Comparison of ENCODE assay signal across 12 cellular contexts in the genomic region with DNA sequence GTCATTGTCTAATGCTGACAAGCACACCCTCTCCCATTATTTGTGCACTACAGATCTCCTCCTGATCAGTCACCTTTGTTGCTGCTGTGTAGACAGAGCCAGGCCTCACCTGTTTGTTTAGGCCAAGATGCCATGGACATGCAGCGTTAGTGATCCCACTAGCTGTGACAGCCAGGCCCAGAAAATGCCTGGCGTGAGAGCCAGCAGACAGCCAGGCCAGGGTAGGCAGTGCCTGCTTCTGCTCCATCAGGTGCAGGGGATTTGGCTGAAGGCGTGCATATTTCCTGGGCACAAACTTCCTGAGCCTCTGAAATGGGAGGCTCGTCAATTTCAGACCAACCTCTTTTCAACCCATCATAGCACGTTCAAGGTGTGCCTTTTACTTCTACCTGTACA. TPM values are rescaled to one million over a fixed set of nuclear protein-coding genes. Genes with fewer than 3 reads are reported as not detected.
DNase-seq lines count a peak whose midpoint lies in the region; ATAC-seq and TF ChIP-seq lines count a peak whose summit lies in the region.
"Had no signal": no experiment of that assay in that cellular context is flagged by ENCODE, and none has a peak within 500 bp of the region (broad histone marks: within the 10 kb centered on the region; RNA-seq: fewer than 3 reads in every experiment).

No MANE protein-coding gene starts in this region.

- no peaks in the 10 kb centered on the region for H3K36me3 ChIP-seq in CD8-positive, alpha-beta T cell (ENCODE audit: insufficient read depth, low read length)

- CTCF ChIA-PET in CD8-positive, alpha-beta T cell (lab: Charles Lee): no interaction called here

- no peaks in the 10 kb centered on the region for H3K9me3 Mint-ChIP-seq in CD8-positive, alpha-beta T cell
- H3K9me3 Mint-ChIP-seq in activated naive CD8-positive, alpha-beta T cell (ENCODE audit: low read depth): no peaks in the 10 kb centered on the region
- no peaks in the 10 kb centered on the region for H3K9me3 Mint-ChIP-seq in nephron

- H3K27me3 Mint-ChIP-seq in CD8-positive, alpha-beta T cell (ENCODE audit: low read depth): no peaks in the 10 kb centered on the region
- no peaks in the 10 kb centered on the region for H3K27me3 Mint-ChIP-seq in activated naive CD8-positive, alpha-beta T cell
- H3K27me3 Mint-ChIP-seq in nephron (ENCODE audit: low read depth): no peaks in the 10 kb centered on the region

- no peaks in the 10 kb centered on the region for H3K9me3 ChIP-seq in CD8-positive, alpha-beta T cell (ENCODE audit: low read length)

- H3K4me1 ChIP-seq in CD8-positive, alpha-beta T cell (ENCODE audit: insufficient read depth, low read length): peaks cover 13% of the 10 kb centered on the region

- TF ChIP-seq CTCF in CD8-positive, alpha-beta T cell (IDR thresholded peaks at IDR 0.05): no peak
- TF ChIP-seq CTCF in nephron (IDR thresholded peaks at IDR 0.05; ENCODE audit: unreplicated experiment in 3 of 3): no peak

- H3K36me3 Mint-ChIP-seq in CD8-positive, alpha-beta T cell: peaks cover 52% of the 10 kb centered on the region
- H3K36me3 Mint-ChIP-seq in activated naive CD8-positive, alpha-beta T cell: no peaks in the 10 kb centered on the region
- peaks cover 39% of the 10 kb centered on the region for H3K36me3 Mint-ChIP-seq in nephron (ENCODE audit: low read depth)

- H3K27ac ChIP-seq in CD8-positive, alpha-beta T cell (ENCODE audit: low read depth, low read length): no peak overlapping the region

- no peak for DNase-seq in CD8-positive, alpha-beta T cell
- no peak for DNase-seq in NCI-H2227 treated with DMSO at 0.1 percent for 48 hours (lab: John Stamatoyannopoulos, UW)
- DNase-seq in GM19238 (ENCODE audit: insufficient read length, low spot score): no peak
- DNase-seq: NCI-H1048, T1000 had no signal

- POLR2A ChIA-PET in CD8-positive, alpha-beta T cell (lab: Charles Lee): no interaction called here

- intact Hi-C loops in CD8-positive, alpha-beta T cell (cut with DNase I, micrococcal nuclease): no loop called here

- H3K27ac Mint-ChIP-seq in CD8-positive, alpha-beta T cell: peak overlapping the region; percentile 96
- H3K27ac Mint-ChIP-seq in activated naive CD8-positive, alpha-beta T cell: peak overlapping the region; percentile 70
- peak overlapping the region in 2 of 3 experiments; percentile 84 to 91 for H3K27ac Mint-ChIP-seq in nephron

- no peaks in the 10 kb centered on the region for H3K27me3 ChIP-seq in CD8-positive, alpha-beta T cell (ENCODE audit: insufficient read depth, low read length)

- no peak overlapping the region for H3K4me3 Mint-ChIP-seq in CD8-positive, alpha-beta T cell
- no peak overlapping the region for H3K4me3 Mint-ChIP-seq in activated naive CD8-positive, alpha-beta T cell
- no peak overlapping the region for H3K4me3 Mint-ChIP-seq in nephron

- H3K4me1 Mint-ChIP-seq in CD8-positive, alpha-beta T cell (ENCODE audit: low read depth): peaks cover 30% of the 10 kb centered on the region
- peaks cover 31% of the 10 kb centered on the region for H3K4me1 Mint-ChIP-seq in activated naive CD8-positive, alpha-beta T cell (ENCODE audit: low read depth)
- H3K4me1 Mint-ChIP-seq in nephron: peaks cover 47% of the 10 kb centered on the region

- no peak for ATAC-seq in CD8-positive, alpha-beta T cell
- ATAC-seq in HG03432 (IDR thresholded peaks at IDR 0.05; ENCODE audit: unreplicated experiment): peak; percentile 3
- ATAC-seq in GM19463 (IDR thresholded peaks at IDR 0.05; ENCODE audit: unreplicated experiment): no peak
- ATAC-seq in activated CD4-positive, CD25-positive, alpha-beta regulatory T cell treated with anti-CD3 and anti-CD28 coated beads, Interleukin-2, amount 50 U/mL, for 24 hours: no peak

- H3K4me3 ChIP-seq in CD8-positive, alpha-beta T cell (ENCODE audit: low read depth, low read length): no peak overlapping the region

RNA-seq across cellular contexts. Expression of a gene that starts 27.3 kb away (rescaled TPM):
- total RNA-seq in CD8-positive, alpha-beta T cell: 1 to 10 TPM; 4.0 to 6.3 TPM

RNA-seq across cellular contexts. Expression of a gene that starts 29.2 kb away (rescaled TPM):
- 1 to 10 TPM in 1 of 2 experiments, under 1 TPM in 1; 0.84 to 2.3 TPM for total RNA-seq in CD8-positive, alpha-beta T cell

RNA-seq across cellular contexts. Expression of a gene that starts 55.2 kb away (rescaled TPM):
- not detected for total RNA-seq in CD8-positive, alpha-beta T cell
- total RNA-seq: left lobe of liver, urinary bladder had no signal
